ENCODE assay signal across 8 cellular contexts in genomic region chr13:40517486-40518311, GRCh38.
DNase-seq lines count a peak whose midpoint lies in the region; ATAC-seq and TF ChIP-seq lines count a peak whose summit lies in the region.

No MANE protein-coding gene starts in this region.

- no peaks in the 10 kb centered on the region for H3K9me3 ChIP-seq in DOHH2 (ENCODE audit: control insufficient read depth, insufficient read depth, low read length)

- H4K20me1 ChIP-seq in DOHH2 (ENCODE audit: control insufficient read depth, insufficient read depth, low read depth, low read length): no peaks in the 10 kb centered on the region

- peak overlapping the region; percentile 23 for H3K4me2 ChIP-seq in DOHH2 (ENCODE audit: low read length)

- no peak for TF ChIP-seq CTCF in DOHH2 (IDR thresholded peaks at IDR 0.05; ENCODE audit: low read depth, low read length, poor library complexity, severe bottlenecking)
- TF ChIP-seq CTCF in coronary artery (IDR thresholded peaks at IDR 0.05): no peak

- no peak overlapping the region for H3K4me3 Mint-ChIP-seq in activated T-helper 2 cell treated with anti-CD3 and anti-CD28 coated beads, Interferon-gamma antibody, Interleukin-2, Interleukin-4, amounts not matched to agents 10 μg/mL and 5 μg/mL and 100 μg/mL, durations not matched to agents 14 hours and 24 hours and 36 hours (ENCODE audit: low read depth)

- no peaks in the 10 kb centered on the region for H3K36me3 ChIP-seq in DOHH2 (ENCODE audit: control insufficient read depth, low read length)

- H3K79me2 ChIP-seq in DOHH2 (ENCODE audit: control insufficient read depth, low read length): no peaks in the 10 kb centered on the region

- H3K4me1 ChIP-seq in DOHH2 (ENCODE audit: control insufficient read depth, low read length): peaks cover 46% of the 10 kb centered on the region

- no peaks in the 10 kb centered on the region for H3K27me3 ChIP-seq in DOHH2 (ENCODE audit: control insufficient read depth, low read length)

- no peaks in the 10 kb centered on the region for H3K27me3 Mint-ChIP-seq in activated T-helper 2 cell treated with anti-CD3 and anti-CD28 coated beads, Interferon-gamma antibody, Interleukin-2, Interleukin-4, amounts not matched to agents 10 μg/mL and 5 μg/mL and 100 μg/mL, durations not matched to agents 14 hours and 24 hours and 36 hours (ENCODE audit: low read depth)

- no peaks in the 10 kb centered on the region for H3F3A ChIP-seq in DOHH2 (ENCODE audit: control insufficient read depth, insufficient read depth)

- intact Hi-C loops in activated T-helper 2 cell treated with anti-CD3 and anti-CD28 coated beads, Interferon-gamma antibody, Interleukin-2, Interleukin-4, amounts not matched to agents 10 μg/mL and 5 μg/mL and 100 μg/mL, durations not matched to agents 14 hours and 24 hours and 36 hours (cut with micrococcal nuclease): loop anchor here (1.0 to 10.0 kb wide), 12 partner anchors 31 to 741 kb away; partner anchors contain the start of gene MRPS31
- intact Hi-C loops in left cardiac atrium (cut with DNase I): no loop called here

- peaks cover 4% of the 10 kb centered on the region for H3K9me3 Mint-ChIP-seq in activated T-helper 2 cell treated with anti-CD3 and anti-CD28 coated beads, Interferon-gamma antibody, Interleukin-2, Interleukin-4, amounts not matched to agents 10 μg/mL and 5 μg/mL and 100 μg/mL, durations not matched to agents 14 hours and 24 hours and 36 hours

- no peak overlapping the region for H3K4me3 ChIP-seq in DOHH2 (ENCODE audit: low read length)
- H3K4me3 ChIP-seq in coronary artery: no peak overlapping the region

- DNase-seq in activated T-helper 2 cell treated with anti-CD3 and anti-CD28 coated beads, Interferon-gamma antibody, Interleukin-2, Interleukin-4, amounts not matched to agents 10 μg/mL and 5 μg/mL and 100 μg/mL, durations not matched to agents 14 hours and 24 hours and 36 hours (ENCODE audit: low spot score): no peak
- DNase-seq in coronary artery (ENCODE audit: low spot score) (no peak), NCI-H1092 treated with DMSO at 0.1 percent for 48 hours (lab: John Stamatoyannopoulos, UW) (no peak), left cardiac atrium (no peak), DMS114 treated with DMSO at 0.1 percent for 48 hours (lab: John Stamatoyannopoulos, UW; ENCODE audit: unreplicated experiment) (no peak)

- no peaks in the 10 kb centered on the region for H3K9me2 ChIP-seq in DOHH2 (replicated peaks; ENCODE audit: control insufficient read depth, low read length)

- peak overlapping the region; percentile 81 for H3K27ac Mint-ChIP-seq in activated T-helper 2 cell treated with anti-CD3 and anti-CD28 coated beads, Interferon-gamma antibody, Interleukin-2, Interleukin-4, amounts not matched to agents 10 μg/mL and 5 μg/mL and 100 μg/mL, durations not matched to agents 14 hours and 24 hours and 36 hours

- ATAC-seq in GM19035 (IDR thresholded peaks at IDR 0.05; ENCODE audit: unreplicated experiment) (peak; percentile 79), HG02938 (IDR thresholded peaks at IDR 0.05; ENCODE audit: unreplicated experiment) (peak; percentile 84), left cardiac atrium (no peak)

- no peaks in the 10 kb centered on the region for H3K36me3 Mint-ChIP-seq in activated T-helper 2 cell treated with anti-CD3 and anti-CD28 coated beads, Interferon-gamma antibody, Interleukin-2, Interleukin-4, amounts not matched to agents 10 μg/mL and 5 μg/mL and 100 μg/mL, durations not matched to agents 14 hours and 24 hours and 36 hours (ENCODE audit: low read depth)

- H3K4me1 Mint-ChIP-seq in activated T-helper 2 cell treated with anti-CD3 and anti-CD28 coated beads, Interferon-gamma antibody, Interleukin-2, Interleukin-4, amounts not matched to agents 10 μg/mL and 5 μg/mL and 100 μg/mL, durations not matched to agents 14 hours and 24 hours and 36 hours (ENCODE audit: low read depth): peaks cover 57% of the 10 kb centered on the region

- no peak overlapping the region for H3K27ac ChIP-seq in DOHH2 (ENCODE audit: low read depth, low read length)
- no peak overlapping the region for H3K27ac ChIP-seq in coronary artery

Comparison
In these comparisons a context has a peak if more than half of its experiments do, and no peak if none do; other contexts are left out.
1. ATAC-seq: peak in GM19035 (single experiment) and HG02938 (single experiment); none in left cardiac atrium (0 of 2).